26 cellular contexts compared by ENCODE assay signal in the genomic region with DNA sequence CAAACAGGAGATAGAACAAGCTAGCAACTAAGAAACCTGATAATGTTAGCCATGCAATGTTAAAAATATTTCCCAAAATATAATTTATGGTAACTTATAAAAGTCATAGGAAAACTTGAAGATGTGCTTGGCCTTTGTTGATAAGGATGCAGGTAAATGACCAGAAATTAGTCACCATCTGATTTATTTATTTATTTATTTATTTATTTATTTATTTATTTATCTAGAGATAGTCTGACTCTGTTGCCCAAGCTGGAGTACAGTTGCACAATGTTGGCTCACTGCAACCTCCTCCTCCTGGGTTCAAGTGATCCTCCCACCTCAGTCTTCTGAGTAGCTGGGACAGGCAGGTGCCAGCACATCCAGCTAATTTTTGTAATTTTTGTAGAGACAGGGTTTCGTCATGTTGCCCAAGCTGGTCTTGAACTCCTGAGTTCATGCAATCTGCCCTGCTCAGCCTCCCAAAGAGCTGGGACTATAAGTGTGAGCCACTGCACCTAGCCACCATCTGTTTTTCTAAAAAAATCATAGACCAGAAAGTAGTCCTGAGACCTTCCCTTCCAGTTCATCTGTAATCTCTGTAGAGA.
"Had no signal": no experiment of that assay in that cellular context is flagged by ENCODE, and none has a peak within 500 bp of the region (broad histone marks: within the 10 kb centered on the region; RNA-seq: fewer than 3 reads in every experiment).

No MANE protein-coding gene starts in this region.

- H3K27me3 ChIP-seq: neutrophil, ovary, right lobe of liver, sigmoid colon, stomach, thyroid gland, tibial nerve, upper lobe of right lung, uterus had no signal

- H3K9me3 ChIP-seq: neutrophil, ovary, psoas muscle, right lobe of liver, sigmoid colon, stomach, thoracic aorta, thyroid gland, tibial nerve, upper lobe of right lung, uterus had no signal

- FAIRE-seq: small intestine had no signal

- H3K27ac ChIP-seq: neutrophil, ovary, parathyroid adenoma, psoas muscle, right lobe of liver, sigmoid colon, stomach, thoracic aorta, thyroid gland, tibial nerve, upper lobe of right lung, uterus had no signal

- H3K9ac ChIP-seq: parathyroid adenoma had no signal

- H2AFZ ChIP-seq: parathyroid adenoma had no signal

- H3K4me3 ChIP-seq: ovary, psoas muscle, right lobe of liver, sigmoid colon, stomach, thoracic aorta, thyroid gland, tibial nerve, upper lobe of right lung, uterus had no signal

- ATAC-seq: naive thymus-derived CD8-positive, alpha-beta T cell; natural killer cell treated with Interleukin-12 subunit alpha and Interleukin-12 subunit beta and Interleukin-15 and Interleukin-18, amount 100 ng/mL, for 72 hours; psoas muscle; right cardiac atrium; right lobe of liver; stimulated activated effector memory CD8-positive, alpha-beta T cell treated with anti-CD3 and anti-CD28 coated beads, Interleukin-12 subunit alpha, Interleukin-12 subunit beta, amount 100 ng/mL, for 72 hours; stimulated activated naive B cell treated with anti-CD40 and anti-IgM and Interleukin-4, amounts not matched to agents 10 μg/mL and 1 μg/mL and 100 μg/mL, for 72 hours; upper lobe of right lung had no signal

- H3K79me2 ChIP-seq: parathyroid adenoma had no signal

- H3K36me3 ChIP-seq: neutrophil, ovary, right lobe of liver, sigmoid colon, stomach, thoracic aorta, tibial nerve, upper lobe of right lung, uterus had no signal

- DNase-seq: naive thymus-derived CD8-positive, alpha-beta T cell; nephron progenitor cell; nucleus accumbens; ovary; posterior cingulate gyrus; psoas muscle; right cardiac atrium; right lobe of liver; sigmoid colon; small intestine; stimulated activated CD4-positive, alpha-beta T cell treated with anti-CD3 and anti-CD28 coated beads, Interleukin-15, amount 100 ng/mL, for 24 hours; stimulated activated CD4-positive, alpha-beta T cell treated with anti-CD3 and anti-CD28 coated beads, Interleukin-2, amount 100 ng/mL, for 24 hours; stimulated activated CD4-positive, alpha-beta T cell treated with anti-CD3 and anti-CD28 coated beads, Interleukin-2, amount 100 ng/mL, for 48 hours; stimulated activated CD4-positive, alpha-beta T cell treated with anti-CD3 and anti-CD28 coated beads, Interleukin-4, amount 100 ng/mL, for 24 hours; stimulated activated naive B cell treated with anti-CD40 and anti-IgM and Interleukin-4, amounts not matched to agents 10 μg/mL and 1 μg/mL and 100 μg/mL, for 72 hours; stimulated activated naive CD4-positive, alpha-beta T cell treated with Interleukin-2 at 50 U/mL for 16 hours; stomach; thyroid gland; upper lobe of right lung; uterus had no signal

- H3K4me1 ChIP-seq: parathyroid adenoma, psoas muscle, right lobe of liver, sigmoid colon, stomach, thyroid gland, tibial nerve, upper lobe of right lung, uterus had no signal
